Comparison of ENCODE assay signal across 10 cellular contexts in genomic region chr4:78629991-78630541, GRCh38.
DNase-seq lines count a peak whose midpoint lies in the region; ATAC-seq and TF ChIP-seq lines count a peak whose summit lies in the region.
"Had no signal": no experiment of that assay in that cellular context is flagged by ENCODE, and none has a peak within 500 bp of the region (broad histone marks: within the 10 kb centered on the region; RNA-seq: fewer than 3 reads in every experiment).

No MANE protein-coding gene starts in this region.

- ATAC-seq in central memory CD8-positive, alpha-beta T cell (replicated peaks; ENCODE audit: extremely low read depth, poor library complexity, severe bottlenecking): peak; percentile 28
- ATAC-seq: activated CD4-positive, alpha-beta T cell treated with anti-CD3 and anti-CD28 coated beads for 36 hours had no signal

- dilution Hi-C loops in mammary epithelial cell (cut with HindIII; ENCODE audit: low sequenced_read_pairs): no loop called here

- CTCF ChIA-PET in A673 (lab: Charles Lee) (no interaction called here), mammary epithelial cell (lab: Charles Lee; ENCODE audit: low non-redundant PET) (no interaction called here)

- no peaks in the 10 kb centered on the region for H4K20me1 ChIP-seq in mammary epithelial cell (ENCODE audit: insufficient read depth, low read length)

- peaks cover under 1% of the 10 kb centered on the region for H3K27me3 Mint-ChIP-seq in central memory CD8-positive, alpha-beta T cell
- no peaks in the 10 kb centered on the region for H3K27me3 Mint-ChIP-seq in activated T-cell treated with anti-CD3 and anti-CD28 coated beads, Interleukin-2, amount 50 U/mL, for 24 hours
- H3K27me3 Mint-ChIP-seq: activated CD4-positive, alpha-beta T cell treated with anti-CD3 and anti-CD28 coated beads for 36 hours had no signal

- BruUV-seq in A673 (replicated peaks; lab: Mats Ljungman, UMichigan) (no TSS peak), mammary epithelial cell (replicated peaks; lab: Mats Ljungman, UMichigan) (no TSS peak)

- H3K4me1 ChIP-seq in A673 (ENCODE audit: insufficient read depth, low read length, poor library complexity, severe bottlenecking) (peaks cover 7% of the 10 kb centered on the region), mucosa of rectum (ENCODE audit: control insufficient read depth in 2 of 2, insufficient read depth in 2 of 2, low read length in 2 of 2) (peaks cover 7 to 15% of the 10 kb centered on the region in 2 donors), mammary epithelial cell (ENCODE audit: insufficient read depth, low read length) (peaks cover 12% of the 10 kb centered on the region)

- no peak overlapping the region for H3K4me2 ChIP-seq in mammary epithelial cell (ENCODE audit: insufficient read depth, low read depth, low read length)

- no peaks in the 10 kb centered on the region for H3K9me3 Mint-ChIP-seq in central memory CD8-positive, alpha-beta T cell
- H3K9me3 Mint-ChIP-seq in activated T-cell treated with anti-CD3 and anti-CD28 coated beads, Interleukin-2, amount 50 U/mL, for 24 hours: no peaks in the 10 kb centered on the region

- POLR2A ChIA-PET in A673 (lab: Charles Lee; ENCODE audit: low non-redundant PET): no interaction called here

- no peak overlapping the region for H2AFZ ChIP-seq in mammary epithelial cell (ENCODE audit: low read depth, low read length)

- in situ Hi-C loops in G401 (cut with HindIII; ENCODE audit: low sequenced_read_pairs) (no loop called here), mammary epithelial cell (cut with MboI; ENCODE audit: low sequenced_read_pairs in 2 of 2) (loop anchor here in 1 of 2 donors (10.0 kb wide), 1 partner anchor 145 kb away; the partner anchor contains the start of gene BMP2K)

- no peak overlapping the region for H3K4me3 ChIP-seq in A673 (ENCODE audit: low read depth, low read length, poor library complexity, severe bottlenecking)
- H3K4me3 ChIP-seq in mucosa of rectum (ENCODE audit: low read length in 2 of 2): no peak overlapping the region
- no peak overlapping the region for H3K4me3 ChIP-seq in mammary epithelial cell (replicated peaks in 1 of 3; ENCODE audit: insufficient read depth in 1 of 3, low read depth in 2 of 3, low read length in 3 of 3)

- H3K9ac ChIP-seq in mucosa of rectum (ENCODE audit: low read depth in 1 of 2, low read length in 2 of 2) (no peak overlapping the region), mammary epithelial cell (ENCODE audit: insufficient read depth, low read length) (no peak overlapping the region)

- intact Hi-C loops in A673 (cut with micrococcal nuclease; ENCODE audit: unreplicated experiment): no loop called here
- intact Hi-C loops in mammary epithelial cell (cut with micrococcal nuclease): no loop called here

- H3K4me3 Mint-ChIP-seq in central memory CD8-positive, alpha-beta T cell: no peak overlapping the region
- H3K4me3 Mint-ChIP-seq in activated T-cell treated with anti-CD3 and anti-CD28 coated beads, Interleukin-2, amount 50 U/mL, for 24 hours: no peak overlapping the region
- H3K4me3 Mint-ChIP-seq: activated CD4-positive, alpha-beta T cell treated with anti-CD3 and anti-CD28 coated beads for 36 hours had no signal

- peaks cover 2% of the 10 kb centered on the region for H3K36me3 Mint-ChIP-seq in central memory CD8-positive, alpha-beta T cell (ENCODE audit: insufficient read depth)
- no peaks in the 10 kb centered on the region for H3K36me3 Mint-ChIP-seq in activated T-cell treated with anti-CD3 and anti-CD28 coated beads, Interleukin-2, amount 50 U/mL, for 24 hours (ENCODE audit: low read depth)

- no peaks in the 10 kb centered on the region for H3K27me3 ChIP-seq in A673 (replicated peaks; ENCODE audit: insufficient read depth, low read depth, low read length, poor library complexity)
- H3K27me3 ChIP-seq in mucosa of rectum (ENCODE audit: control insufficient read depth in 2 of 2, insufficient read depth in 2 of 2, low read length in 2 of 2): no peaks in the 10 kb centered on the region
- no peaks in the 10 kb centered on the region for H3K27me3 ChIP-seq in mammary epithelial cell (ENCODE audit: insufficient read depth, low read length)

- no peaks in the 10 kb centered on the region for H3K36me3 ChIP-seq in A673 (ENCODE audit: insufficient read depth, low read length, poor library complexity, severe bottlenecking)
- H3K36me3 ChIP-seq in mucosa of rectum (ENCODE audit: control insufficient read depth in 2 of 2, insufficient read depth in 2 of 2, low read length in 2 of 2): no peaks in the 10 kb centered on the region
- H3K36me3 ChIP-seq in mammary epithelial cell (ENCODE audit: insufficient read depth, low read length): no peaks in the 10 kb centered on the region

- DNase-seq in A673 (ENCODE audit: low spot score) (no peak), M059J (ENCODE audit: low read depth) (peak; percentile 26), G401 (ENCODE audit: low spot score) (no peak), AG08396 (ENCODE audit: low spot score) (no peak), mammary epithelial cell (no peak)
- DNase-seq in central memory CD8-positive, alpha-beta T cell (ENCODE audit: low spot score in 2 of 2): no peak
- DNase-seq in activated T-cell treated with anti-CD3 and anti-CD28 coated beads, Interleukin-2, amount 50 U/mL, for 24 hours: no peak
- DNase-seq: activated CD4-positive, alpha-beta T cell treated with anti-CD3 and anti-CD28 coated beads for 36 hours; activated naive CD4-positive, alpha-beta T cell treated with Interleukin-2 at 50 U/mL for 16 hours had no signal

- H3K79me2 ChIP-seq in mammary epithelial cell (ENCODE audit: insufficient read depth, low read length): no peaks in the 10 kb centered on the region

- no peaks in the 10 kb centered on the region for H3K9me3 ChIP-seq in A673 (ENCODE audit: low read depth, low read length, poor library complexity, severe bottlenecking)
- H3K9me3 ChIP-seq in mucosa of rectum (ENCODE audit: control insufficient read depth in 2 of 2, low read length in 2 of 2): no peaks in the 10 kb centered on the region
- H3K9me3 ChIP-seq in mammary epithelial cell (replicated peaks; ENCODE audit: insufficient read depth, low read length): no peaks in the 10 kb centered on the region

- H3K27ac Mint-ChIP-seq in central memory CD8-positive, alpha-beta T cell (ENCODE audit: low read depth): no peak overlapping the region
- no peak overlapping the region for H3K27ac Mint-ChIP-seq in activated T-cell treated with anti-CD3 and anti-CD28 coated beads, Interleukin-2, amount 50 U/mL, for 24 hours
- H3K27ac Mint-ChIP-seq: activated CD4-positive, alpha-beta T cell treated with anti-CD3 and anti-CD28 coated beads for 36 hours had no signal

- H3K4me1 Mint-ChIP-seq in central memory CD8-positive, alpha-beta T cell: no peaks in the 10 kb centered on the region
- peaks cover 14% of the 10 kb centered on the region for H3K4me1 Mint-ChIP-seq in activated T-cell treated with anti-CD3 and anti-CD28 coated beads, Interleukin-2, amount 50 U/mL, for 24 hours (ENCODE audit: low read depth)

- WGBS in mammary epithelial cell (ENCODE audit: low coverage, missing lambda C conversion rate): 68% methylated on average over 4 of the region's 4 CpGs

- peak overlapping the region; percentile 77 for H3K27ac ChIP-seq in A673 (ENCODE audit: low read depth, low read length, poor library complexity, severe bottlenecking)
- peak overlapping the region; percentile 71 to 74 for H3K27ac ChIP-seq in mucosa of rectum (ENCODE audit: low read depth in 2 of 2, low read length in 2 of 2)
- H3K27ac ChIP-seq in mammary epithelial cell (ENCODE audit: insufficient read depth, low read depth, low read length): no peak overlapping the region

- TF ChIP-seq CTCF in A673 (conservative IDR thresholded peaks at IDR 0.05; ENCODE audit: low read depth, low read length) (no peak), mammary epithelial cell (conservative IDR thresholded peaks at IDR 0.05 in 1 of 2, IDR thresholded peaks at IDR 0.05 in 1 of 2; ENCODE audit: extremely low read depth in 1 of 2, insufficient read depth in 1 of 2, low read depth in 1 of 2, low read length in 2 of 2) (no peak)
